2 cellular contexts compared by ENCODE assay signal in the genomic region with DNA sequence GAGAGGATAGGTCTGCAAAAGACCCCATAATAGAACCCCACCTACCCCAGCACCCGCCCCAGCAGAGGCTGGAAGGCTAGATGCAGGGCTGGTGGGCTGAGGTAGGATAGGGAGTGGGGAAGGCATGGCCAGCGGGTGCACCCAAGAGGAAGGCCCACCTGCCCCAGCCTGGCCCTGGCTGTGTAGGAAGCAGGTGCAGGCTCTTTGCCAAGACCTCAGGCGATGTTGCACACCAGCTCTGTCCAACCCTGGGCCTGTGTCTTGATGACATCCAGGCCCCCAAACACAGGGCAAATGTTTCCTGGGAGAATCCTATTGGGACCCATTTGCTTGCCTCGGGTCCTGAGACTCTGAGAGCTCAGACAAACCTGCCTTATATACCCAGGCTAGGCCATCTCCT.
TF ChIP-seq lines count a peak whose summit lies in the region.

No MANE protein-coding gene starts in this region.

TF ChIP-seq in SK-N-SH, 30 proteins besides CTCF, POLR2A, EP300 and RAD21:
- no peak for TF ChIP-seq YY1 (IDR thresholded peaks at IDR 0.05; ENCODE audit: low read depth)
- TF ChIP-seq TEAD4 (IDR thresholded peaks at IDR 0.05; ENCODE audit: borderline replicate concordance, insufficient read depth), result no peak
- no peak for TF ChIP-seq JUND (IDR thresholded peaks at IDR 0.05)
- TF ChIP-seq GABPA (IDR thresholded peaks at IDR 0.05; ENCODE audit: low read depth), result no peak
- no peak for TF ChIP-seq TCF12 (IDR thresholded peaks at IDR 0.05)
- TF ChIP-seq NFIC (IDR thresholded peaks at IDR 0.05; ENCODE audit: borderline replicate concordance), result no peak
- TF ChIP-seq MXI1 (IDR thresholded peaks at IDR 0.05; ENCODE audit: low read depth, low read length), result no peak
- no peak for TF ChIP-seq IRF3 (IDR thresholded peaks at IDR 0.05; ENCODE audit: low read depth, low read length)
- no peak for TF ChIP-seq GATA2 (CRISPR knock-in tag; IDR thresholded peaks at IDR 0.05)
- TF ChIP-seq ZBTB33 (IDR thresholded peaks at IDR 0.05; ENCODE audit: borderline replicate concordance, low read depth), result no peak
- TF ChIP-seq, protein P1, sequence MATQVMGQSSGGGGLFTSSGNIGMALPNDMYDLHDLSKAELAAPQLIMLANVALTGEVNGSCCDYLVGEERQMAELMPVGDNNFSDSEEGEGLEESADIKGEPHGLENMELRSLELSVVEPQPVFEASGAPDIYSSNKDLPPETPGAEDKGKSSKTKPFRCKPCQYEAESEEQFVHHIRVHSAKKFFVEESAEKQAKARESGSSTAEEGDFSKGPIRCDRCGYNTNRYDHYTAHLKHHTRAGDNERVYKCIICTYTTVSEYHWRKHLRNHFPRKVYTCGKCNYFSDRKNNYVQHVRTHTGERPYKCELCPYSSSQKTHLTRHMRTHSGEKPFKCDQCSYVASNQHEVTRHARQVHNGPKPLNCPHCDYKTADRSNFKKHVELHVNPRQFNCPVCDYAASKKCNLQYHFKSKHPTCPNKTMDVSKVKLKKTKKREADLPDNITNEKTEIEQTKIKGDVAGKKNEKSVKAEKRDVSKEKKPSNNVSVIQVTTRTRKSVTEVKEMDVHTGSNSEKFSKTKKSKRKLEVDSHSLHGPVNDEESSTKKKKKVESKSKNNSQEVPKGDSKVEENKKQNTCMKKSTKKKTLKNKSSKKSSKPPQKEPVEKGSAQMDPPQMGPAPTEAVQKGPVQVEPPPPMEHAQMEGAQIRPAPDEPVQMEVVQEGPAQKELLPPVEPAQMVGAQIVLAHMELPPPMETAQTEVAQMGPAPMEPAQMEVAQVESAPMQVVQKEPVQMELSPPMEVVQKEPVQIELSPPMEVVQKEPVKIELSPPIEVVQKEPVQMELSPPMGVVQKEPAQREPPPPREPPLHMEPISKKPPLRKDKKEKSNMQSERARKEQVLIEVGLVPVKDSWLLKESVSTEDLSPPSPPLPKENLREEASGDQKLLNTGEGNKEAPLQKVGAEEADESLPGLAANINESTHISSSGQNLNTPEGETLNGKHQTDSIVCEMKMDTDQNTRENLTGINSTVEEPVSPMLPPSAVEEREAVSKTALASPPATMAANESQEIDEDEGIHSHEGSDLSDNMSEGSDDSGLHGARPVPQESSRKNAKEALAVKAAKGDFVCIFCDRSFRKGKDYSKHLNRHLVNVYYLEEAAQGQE (IDR thresholded peaks at IDR 0.05; ENCODE audit: low read depth, low read length), result no peak
- no peak for TF ChIP-seq TAF1 (IDR thresholded peaks at IDR 0.05; ENCODE audit: borderline replicate concordance, low read depth, low read length)
- TF ChIP-seq, protein P2, sequence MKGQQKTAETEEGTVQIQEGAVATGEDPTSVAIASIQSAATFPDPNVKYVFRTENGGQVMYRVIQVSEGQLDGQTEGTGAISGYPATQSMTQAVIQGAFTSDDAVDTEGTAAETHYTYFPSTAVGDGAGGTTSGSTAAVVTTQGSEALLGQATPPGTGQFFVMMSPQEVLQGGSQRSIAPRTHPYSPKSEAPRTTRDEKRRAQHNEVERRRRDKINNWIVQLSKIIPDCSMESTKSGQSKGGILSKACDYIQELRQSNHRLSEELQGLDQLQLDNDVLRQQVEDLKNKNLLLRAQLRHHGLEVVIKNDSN (IDR thresholded peaks at IDR 0.05; ENCODE audit: borderline replicate concordance, low read depth), result no peak
- no peak for TF ChIP-seq POLR2AphosphoS5 (IDR thresholded peaks at IDR 0.05; ENCODE audit: low read depth, low read length)

TF ChIP-seq in SK-N-SH treated with all-trans-retinoic acid at 6 μM for 48 hours, 23 proteins besides CTCF, POLR2A, EP300 and RAD21:
- TF ChIP-seq GLIS3 (CRISPR knock-in tag; IDR thresholded peaks at IDR 0.05), result no peak
- TF ChIP-seq ARNTL (CRISPR knock-in tag; IDR thresholded peaks at IDR 0.05; ENCODE audit: borderline replicate concordance, low read depth), result no peak
- no peak for TF ChIP-seq ZC3H10 (CRISPR knock-in tag; IDR thresholded peaks at IDR 0.05)
- TF ChIP-seq ZNF565 (CRISPR knock-in tag; conservative IDR thresholded peaks at IDR 0.05; ENCODE audit: low read depth), result no peak
- TF ChIP-seq, protein P3, sequence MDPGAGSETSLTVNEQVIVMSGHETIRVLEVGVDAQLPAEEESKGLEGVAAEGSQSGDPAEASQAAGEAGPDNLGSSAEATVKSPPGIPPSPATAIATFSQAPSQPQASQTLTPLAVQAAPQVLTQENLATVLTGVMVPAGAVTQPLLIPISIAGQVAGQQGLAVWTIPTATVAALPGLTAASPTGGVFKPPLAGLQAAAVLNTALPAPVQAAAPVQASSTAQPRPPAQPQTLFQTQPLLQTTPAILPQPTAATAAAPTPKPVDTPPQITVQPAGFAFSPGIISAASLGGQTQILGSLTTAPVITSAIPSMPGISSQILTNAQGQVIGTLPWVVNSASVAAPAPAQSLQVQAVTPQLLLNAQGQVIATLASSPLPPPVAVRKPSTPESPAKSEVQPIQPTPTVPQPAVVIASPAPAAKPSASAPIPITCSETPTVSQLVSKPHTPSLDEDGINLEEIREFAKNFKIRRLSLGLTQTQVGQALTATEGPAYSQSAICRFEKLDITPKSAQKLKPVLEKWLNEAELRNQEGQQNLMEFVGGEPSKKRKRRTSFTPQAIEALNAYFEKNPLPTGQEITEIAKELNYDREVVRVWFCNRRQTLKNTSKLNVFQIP (CRISPR knock-in tag; IDR thresholded peaks at IDR 0.05; ENCODE audit: borderline replicate concordance, low read depth), result no peak
- no peak for TF ChIP-seq RARB (CRISPR knock-in tag; IDR thresholded peaks at IDR 0.05)
- no peak for TF ChIP-seq BACH2 (CRISPR knock-in tag; IDR thresholded peaks at IDR 0.05; ENCODE audit: borderline replicate concordance)
- no peak for TF ChIP-seq ISL1 (CRISPR knock-in tag; IDR thresholded peaks at IDR 0.05)
- TF ChIP-seq TCF4 (CRISPR knock-in tag; IDR thresholded peaks at IDR 0.05; ENCODE audit: borderline replicate concordance), result no peak
- no peak for TF ChIP-seq ZFP30 (CRISPR knock-in tag; IDR thresholded peaks at IDR 0.05)
- TF ChIP-seq TSHZ2 (CRISPR knock-in tag; IDR thresholded peaks at IDR 0.05), result no peak
TF ChIP-seq in SK-N-SH treated with all-trans-retinoic acid at 6 μM for 48 hours: peak in this region for 0.
